In genomic region chr5:150583541-150584225, GRCh38 we compare ENCODE assay signal across 23 cellular contexts. TPM values are rescaled to one million over a fixed set of nuclear protein-coding genes. Genes with fewer than 3 reads are reported as not detected.
DNase-seq lines count a peak whose midpoint lies in the region; ATAC-seq and TF ChIP-seq lines count a peak whose summit lies in the region.
"Had no signal": no experiment of that assay in that cellular context is flagged by ENCODE, and none has a peak within 500 bp of the region (broad histone marks: within the 10 kb centered on the region; RNA-seq: fewer than 3 reads in every experiment).

No MANE protein-coding gene starts in this region.

- no peak overlapping the region for H4K91ac ChIP-seq in neuronal stem cell (ENCODE audit: low read depth, low read length, poor library complexity)

- POLR2A ChIA-PET in HCT116 (lab: Charles Lee) = no interaction called here

- no peak overlapping the region for H2BK15ac ChIP-seq in neuronal stem cell (ENCODE audit: low read length)

- H3K9ac ChIP-seq in BLaER1 (0 out of 2 replicates have a peak overlapping the region, but pooled peaks have one; percentile 22), HCT116 (ENCODE audit: low read length) (no peak overlapping the region), colonic mucosa (ENCODE audit: low read depth in 2 of 2, low read length in 2 of 2) (peak overlapping the region; percentile 56 to 79), neuronal stem cell (ENCODE audit: low read depth, low read length, poor library complexity) (no peak overlapping the region)

- H3K4me3 ChIP-seq in BLaER1 (no peak overlapping the region), HCT116 (replicated peaks in 1 of 2; ENCODE audit: low read depth in 1 of 2, low read length in 2 of 2) (no peak overlapping the region), colonic mucosa (no peak overlapping the region), neuronal stem cell (ENCODE audit: low read length in 2 of 2) (no peak overlapping the region)
- H3K4me3 ChIP-seq: gastrocnemius medialis, lower lobe of right lung, right atrium auricular region, SK-N-MC, tibial nerve had no signal

- WGBS in neuronal stem cell (ENCODE audit: extremely low coverage in 2 of 2, insufficient read length in 2 of 2, insufficient replicate concordance in 1 of 2), 2 donors = no CpG with 5 or more reads among the region's 9 CpGs

- CTCF ChIA-PET in HCT116 (lab: Charles Lee) = interaction anchor here (1.8 kb wide), 1 partner anchor 9 kb away, joined by 5 read pairs; no protein-coding TSS in a partner anchor

- DNase-seq in HCT116 (ENCODE audit: low read depth, low spot score) = no peak
- DNase-seq in colonic mucosa = no peak
- no peak for DNase-seq in neuronal stem cell (ENCODE audit: low spot score)
- no peak for DNase-seq in KBM-7
- DNase-seq in AML-193 (lab: John Stamatoyannopoulos, UW) = no peak
- no peak for DNase-seq in central memory CD4-positive, alpha-beta T cell
- DNase-seq in D341Med (ENCODE audit: low spot score) = no peak
- DNase-seq: activated CD4-positive, alpha-beta memory T cell treated with anti-CD3 and anti-CD28 coated beads for 36 hours; activated CD4-positive, alpha-beta T cell treated with anti-CD3 and anti-CD28 coated beads for 1 hour; activated naive CD4-positive, alpha-beta T cell treated with anti-CD3 and anti-CD28 coated beads for 36 hours; GDM1; H9; lower lobe of right lung; NCI-H1092; NCI-H1694 treated with DMSO at 0.1 percent for 48 hours; T-helper 2 cell had no signal

- in situ Hi-C loops in KBM-7 (cut with MboI; ENCODE audit: low pct_unique_long_range_greater_than_20kb, low sequenced_read_pairs) = no loop called here

- RAD21 ChIA-PET in HCT116 (lab: Charles Lee; ENCODE audit: low non-redundant PET in 1 of 2, low total read pairs in 2 of 2, uncharacterized antibody in 2 of 2, unreplicated experiment in 2 of 2) = no interaction called here

- H3K18ac ChIP-seq in neuronal stem cell (ENCODE audit: low read length) = peak overlapping the region; percentile 49

- no peak overlapping the region for H2BK12ac ChIP-seq in neuronal stem cell (ENCODE audit: low read length)

- H3K9me2 ChIP-seq in HCT116 (ENCODE audit: insufficient read depth) = no peaks in the 10 kb centered on the region

- H3K14ac ChIP-seq in neuronal stem cell (ENCODE audit: low read length) = no peak overlapping the region

- no peak overlapping the region for H2BK5ac ChIP-seq in neuronal stem cell (ENCODE audit: low read length)

- no peak overlapping the region for H2AK5ac ChIP-seq in neuronal stem cell (ENCODE audit: low read depth, low read length)

- H4K8ac ChIP-seq in neuronal stem cell (ENCODE audit: low read depth, low read length) = no peak overlapping the region

- H3K4ac ChIP-seq in neuronal stem cell (ENCODE audit: low read length) = no peak overlapping the region

- TF ChIP-seq CTCF in HCT116 (IDR thresholded peaks at IDR 0.05 in 2 of 3, conservative IDR thresholded peaks at IDR 0.05 in 1 of 3; ENCODE audit: borderline replicate concordance in 1 of 3, insufficient read depth in 1 of 3, low read depth in 2 of 3, low read length in 2 of 3) (no peak), colonic mucosa (IDR thresholded peaks at IDR 0.05) (no peak)

- no peaks in the 10 kb centered on the region for H3K27me3 ChIP-seq in BLaER1
- no peaks in the 10 kb centered on the region for H3K27me3 ChIP-seq in HCT116 (ENCODE audit: insufficient read depth, low read length)
- no peaks in the 10 kb centered on the region for H3K27me3 ChIP-seq in colonic mucosa
- peaks cover 0 to 13% (median 0%) of the 10 kb centered on the region in 3 experiments for H3K27me3 ChIP-seq in neuronal stem cell (ENCODE audit: control insufficient read depth in 3 of 3, insufficient read depth in 3 of 3, low read depth in 1 of 3, low read length in 3 of 3)
- H3K27me3 ChIP-seq: gastrocnemius medialis, right atrium auricular region, tibial nerve had no signal

- H3K4me2 ChIP-seq in BLaER1 (peak overlapping the region; percentile 94), HCT116 (ENCODE audit: low read length) (no peak overlapping the region), neuronal stem cell (ENCODE audit: insufficient read depth, low read length, poor library complexity, severe bottlenecking) (no peak overlapping the region)

- no peak overlapping the region for H3K23ac ChIP-seq in neuronal stem cell (ENCODE audit: low read depth, low read length, poor library complexity)

- peak overlapping the region; percentile 79 for H3K27ac ChIP-seq in BLaER1
- no peak overlapping the region for H3K27ac ChIP-seq in HCT116 (ENCODE audit: low read depth, low read length)
- H3K27ac ChIP-seq in colonic mucosa = no peak overlapping the region
- no peak overlapping the region for H3K27ac ChIP-seq in neuronal stem cell (replicated peaks; ENCODE audit: low read length)
- H3K27ac ChIP-seq: lower lobe of right lung, right atrium auricular region, RWPE1, SK-N-MC had no signal

- H2AFZ ChIP-seq in HCT116 (ENCODE audit: low read depth, low read length, poor library complexity, severe bottlenecking) = no peak overlapping the region
- no peak overlapping the region for H2AFZ ChIP-seq in neuronal stem cell (ENCODE audit: low read length)

- peaks cover 86% of the 10 kb centered on the region for H3K4me1 ChIP-seq in BLaER1
- H3K4me1 ChIP-seq in HCT116 (ENCODE audit: control insufficient read depth in 1 of 2, insufficient read depth in 2 of 2, low read length in 2 of 2) = no peaks in the 10 kb centered on the region
- peaks cover 18% of the 10 kb centered on the region for H3K4me1 ChIP-seq in colonic mucosa
- H3K4me1 ChIP-seq in neuronal stem cell (ENCODE audit: control insufficient read depth in 2 of 2, insufficient read depth in 1 of 2, low read depth in 1 of 2, low read length in 2 of 2) = peaks cover 6 to 11% of the 10 kb centered on the region in 2 donors

- H2BK120ac ChIP-seq in neuronal stem cell (ENCODE audit: low read depth, low read length) = no peak overlapping the region

- TF ChIP-seq POLR2A in HCT116 (IDR thresholded peaks at IDR 0.05; ENCODE audit: borderline replicate concordance, extremely low read depth, insufficient read depth, insufficient read length) = no peak

- H3K79me1 ChIP-seq in neuronal stem cell (ENCODE audit: low read depth, low read length) = no peaks in the 10 kb centered on the region

- H4K20me1 ChIP-seq in BLaER1 = no peaks in the 10 kb centered on the region
- no peaks in the 10 kb centered on the region for H4K20me1 ChIP-seq in HCT116 (ENCODE audit: insufficient read depth)

- peak; percentile 38; the same call in 1 of the 2 replicates for ATAC-seq in HCT116
- ATAC-seq: lower lobe of right lung had no signal

- H3K9me3 ChIP-seq in BLaER1 (0 out of 2 replicates have a peak, but pooled peaks cover 3% of the 10 kb centered on the region), HCT116 (ENCODE audit: control insufficient read depth in 1 of 2, insufficient read depth in 1 of 2, low read depth in 1 of 2, low read length in 2 of 2) (no peaks in the 10 kb centered on the region), colonic mucosa (no peaks in the 10 kb centered on the region), neuronal stem cell (replicated peaks in 1 of 2; ENCODE audit: control insufficient read depth in 2 of 2, insufficient read depth in 1 of 2, low read depth in 1 of 2, low read length in 2 of 2) (peaks cover 0 to 3% of the 10 kb centered on the region in 2 donors)
- H3K9me3 ChIP-seq: gastrocnemius medialis, lower lobe of right lung, right atrium auricular region, tibial nerve had no signal

- intact Hi-C loops in HCT116 (cut with micrococcal nuclease) (no loop called here), colonic mucosa (cut with DNase I) (no loop called here)

- H3K36me3 ChIP-seq in BLaER1 (no peaks in the 10 kb centered on the region), HCT116 (ENCODE audit: control insufficient read depth in 1 of 2, insufficient read depth in 2 of 2, low read length in 2 of 2) (no peaks in the 10 kb centered on the region), colonic mucosa (no peaks in the 10 kb centered on the region), neuronal stem cell (replicated peaks in 1 of 2; ENCODE audit: control insufficient read depth in 2 of 2, insufficient read depth in 2 of 2, low read length in 2 of 2) (no peaks in the 10 kb centered on the region)
- H3K36me3 ChIP-seq: gastrocnemius medialis, lower lobe of right lung, right atrium auricular region, tibial nerve had no signal

- no peak for TF ChIP-seq RAD21 in HCT116 (IDR thresholded peaks at IDR 0.05; ENCODE audit: low read depth)

- no peaks in the 10 kb centered on the region for H3K79me2 ChIP-seq in HCT116 (ENCODE audit: insufficient read depth, low read length)

- no TSS peak for BruUV-seq in HCT116 (replicated peaks; lab: Mats Ljungman, UMichigan)

TF ChIP-seq in HCT116, 20 proteins besides CTCF, POLR2A, EP300 and RAD21 (continues in another document):
- TF ChIP-seq SP1 (IDR thresholded peaks at IDR 0.05; ENCODE audit: low read depth) = no peak
- TF ChIP-seq REST (IDR thresholded peaks at IDR 0.05; ENCODE audit: low read depth) = no peak
- TF ChIP-seq YY1 (IDR thresholded peaks at IDR 0.05; ENCODE audit: extremely low read depth, insufficient replicate concordance, low read depth, low read length) = no peak

RNA-seq across cellular contexts. Expression of gene SYNPO, which starts 56.8 kb away (rescaled TPM):
- total RNA-seq in HCT116 (2021; ENCODE audit: unreplicated experiment) (8.2 TPM), colonic mucosa (10 to 100 TPM; 32.4 to 62.9 TPM)
- polyA plus RNA-seq in HCT116 (2012) = 7.5 and 8.6 TPM in 2 replicates
- polyA plus RNA-seq in neuronal stem cell (2013, experiment 1 of 2) = 3.8 TPM
- 3.2 TPM for polyA plus RNA-seq in neuronal stem cell (2013, experiment 2 of 2)
- polyA plus RNA-seq: neural cell had no signal

Comparison
In these comparisons a context has a peak if more than half of its experiments do, and no peak if none do; other contexts are left out.
1. H3K9ac ChIP-seq: peak in BLaER1 (single experiment) and colonic mucosa (2 of 2); none in HCT116 (single experiment) and neuronal stem cell (single experiment).